Comparison of ENCODE assay signal across 9 cellular contexts in the genomic region with DNA sequence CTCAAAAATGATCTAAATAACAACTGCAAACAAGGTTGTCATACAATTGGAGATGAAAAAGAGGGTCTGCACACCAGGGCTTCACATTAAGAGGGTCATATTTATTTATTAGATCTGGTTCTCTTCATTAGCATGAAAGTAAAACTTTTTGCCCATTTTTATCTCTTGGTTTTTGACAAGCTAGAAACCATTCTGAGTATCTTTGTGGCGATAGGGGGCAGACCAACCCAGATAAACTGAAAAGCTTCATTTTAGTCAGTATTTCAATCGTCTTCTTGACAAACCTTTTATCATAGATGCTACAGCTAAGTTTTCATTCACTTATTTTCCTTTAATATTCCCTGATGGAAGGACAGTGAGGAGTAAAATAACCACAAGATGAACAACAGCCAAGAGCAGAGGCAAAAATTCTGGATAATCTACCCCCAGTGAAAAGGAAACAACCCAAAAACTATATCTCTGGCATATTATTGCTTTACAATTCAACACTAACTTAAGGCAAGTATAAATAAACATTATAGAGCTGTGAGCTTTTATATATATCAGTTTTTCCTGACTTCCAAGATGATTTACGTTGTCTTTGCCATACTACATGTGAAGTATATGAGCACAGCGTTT. TPM values are rescaled to one million over a fixed set of nuclear protein-coding genes. Genes with fewer than 3 reads are reported as not detected.
DNase-seq lines count a peak whose midpoint lies in the region; ATAC-seq lines count a peak whose summit lies in the region.
"Had no signal": no experiment of that assay in that cellular context is flagged by ENCODE, and none has a peak within 500 bp of the region (broad histone marks: within the 10 kb centered on the region; RNA-seq: fewer than 3 reads in every experiment).

No MANE protein-coding gene starts in this region.

- H3K36me3 Mint-ChIP-seq in immature natural killer cell = no peaks in the 10 kb centered on the region
- H3K36me3 Mint-ChIP-seq: IgD-negative memory B cell had no signal

- ATAC-seq in GM18873 (IDR thresholded peaks at IDR 0.05; ENCODE audit: low FRiP score, unreplicated experiment) (no peak), HG02678 (IDR thresholded peaks at IDR 0.05; ENCODE audit: unreplicated experiment) (no peak)

- peak; percentile 33 for DNase-seq in EL
- peak; percentile 24 for DNase-seq in KBM-7
- DNase-seq in activated gamma-delta T cell treated with anti-CD3 and anti-CD28 coated beads, Interleukin-2, amount 50 U/mL, for 16 hours (ENCODE audit: low read depth) = peak; percentile 29
- peak in 2 of 3 donors; percentile 11 to 13 for DNase-seq in immature natural killer cell
- peak; percentile 8 to 38 for DNase-seq in stimulated activated CD8-positive, alpha-beta memory T cell treated with anti-CD3 and anti-CD28 coated beads, Interleukin-7, amount 100 ng/mL, for 4 hours (ENCODE audit: low read depth in 2 of 2)
- DNase-seq in iPS-NIHi7 (ENCODE audit: extremely low spot score) = no peak

- H3K4me1 Mint-ChIP-seq in immature natural killer cell = peaks cover 0 to 3% of the 10 kb centered on the region in 2 donors
- H3K4me1 Mint-ChIP-seq: IgD-negative memory B cell had no signal

- no peak overlapping the region for H3K27ac Mint-ChIP-seq in immature natural killer cell
- H3K27ac Mint-ChIP-seq: IgD-negative memory B cell had no signal

- no peaks in the 10 kb centered on the region for H3K9me3 Mint-ChIP-seq in immature natural killer cell
- H3K9me3 Mint-ChIP-seq: IgD-negative memory B cell had no signal

- H3K4me3 Mint-ChIP-seq in immature natural killer cell = no peak overlapping the region
- H3K4me3 Mint-ChIP-seq: IgD-negative memory B cell had no signal

- no peaks in the 10 kb centered on the region for H3K27me3 Mint-ChIP-seq in immature natural killer cell (ENCODE audit: low read depth in 3 of 3)
- H3K27me3 Mint-ChIP-seq: IgD-negative memory B cell had no signal

- in situ Hi-C loops in KBM-7 (cut with MboI; ENCODE audit: low pct_unique_long_range_greater_than_20kb, low sequenced_read_pairs) = no loop called here

RNA-seq across cellular contexts. Expression of gene THEMIS, which starts 45.2 kb away (rescaled TPM):
- polyA plus RNA-seq in immature natural killer cell = 1 to 10 TPM in 1 of 3 donors, under 1 TPM in 2; 0.12 to 1.6 (median 0.57) TPM
